8 cellular contexts compared by ENCODE assay signal in the genomic region with DNA sequence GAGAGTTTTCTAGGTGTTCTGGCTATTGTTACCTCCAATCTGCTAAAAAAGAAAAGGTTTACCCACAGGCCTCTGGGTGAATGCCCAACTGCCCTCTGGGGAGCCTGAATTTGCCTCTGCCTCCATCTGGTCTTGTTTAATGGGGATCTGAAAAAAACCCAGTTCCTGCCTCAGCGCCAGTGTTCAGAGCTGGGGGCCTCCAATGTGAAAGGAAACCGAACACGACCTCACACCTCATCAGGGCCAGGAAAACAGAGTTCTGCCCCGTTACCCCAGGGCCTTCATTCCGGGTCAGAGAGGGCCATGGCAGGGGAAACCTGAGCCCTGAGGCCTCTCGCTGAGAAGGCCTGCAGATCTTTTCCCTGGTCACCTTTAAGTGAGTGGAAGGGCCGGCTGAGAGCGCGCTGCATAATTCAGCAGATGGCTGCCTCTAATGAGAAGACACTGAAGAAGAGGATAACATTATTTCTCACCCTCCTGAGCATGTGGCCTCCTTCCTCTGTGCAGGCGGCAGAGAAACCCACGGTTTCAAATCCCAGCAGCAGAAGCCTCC. TPM values are rescaled to one million over a fixed set of nuclear protein-coding genes. Genes with fewer than 3 reads are reported as not detected.
DNase-seq lines count a peak whose midpoint lies in the region; ATAC-seq and TF ChIP-seq lines count a peak whose summit lies in the region.

No MANE protein-coding gene starts in this region.

- H3K27me3 Mint-ChIP-seq in T-helper 17 cell (no peaks in the 10 kb centered on the region), type B pancreatic cell (no peaks in the 10 kb centered on the region)

- TF ChIP-seq CTCF in hepatocyte (IDR thresholded peaks at IDR 0.05; ENCODE audit: poor library complexity) (no peak), type B pancreatic cell (conservative IDR thresholded peaks at IDR 0.05) (no peak)

- no peaks in the 10 kb centered on the region for H4K20me1 ChIP-seq in hepatocyte (ENCODE audit: insufficient read depth, poor library complexity, severe bottlenecking)

- H3K27ac ChIP-seq in hepatocyte: peak overlapping the region; percentile 77

- 58% methylated on average over 11 of the region's 11 CpGs for WGBS in hepatocyte (ENCODE audit: low lambda C conversion rate, missing lambda C conversion rate)

- H3K36me3 Mint-ChIP-seq in T-helper 17 cell (ENCODE audit: low read depth) (no peaks in the 10 kb centered on the region), type B pancreatic cell (no peaks in the 10 kb centered on the region)

- no peak for DNase-seq in T-helper 17 cell
- DNase-seq in hepatocyte (ENCODE audit: low spot score): no peak
- DNase-seq in type B pancreatic cell (ENCODE audit: extremely low spot score, unreplicated experiment): no peak
- DNase-seq in activated effector memory CD4-positive, alpha-beta T cell treated with anti-CD3 and anti-CD28 coated beads, Interleukin-2, amount 50 U/mL, for 16 hours: no peak
- DNase-seq in NCI-H2029 (lab: John Stamatoyannopoulos, UW): no peak
- DNase-seq in NCI-H1930 (lab: John Stamatoyannopoulos, UW): no peak

- H2AFZ ChIP-seq in hepatocyte: no peak overlapping the region

- no peaks in the 10 kb centered on the region for H3K27me3 ChIP-seq in hepatocyte

- peaks cover 36% of the 10 kb centered on the region for H3K4me1 Mint-ChIP-seq in T-helper 17 cell
- H3K4me1 Mint-ChIP-seq in type B pancreatic cell (ENCODE audit: unreplicated experiment): peaks cover 21% of the 10 kb centered on the region

- H3K79me2 ChIP-seq in hepatocyte: peaks cover 40% of the 10 kb centered on the region

- H3K4me2 ChIP-seq in hepatocyte: peak overlapping the region; percentile 28

- H3K9me3 ChIP-seq in T-helper 17 cell (ENCODE audit: control insufficient read depth, low read length, poor library complexity, severe bottlenecking) (no peaks in the 10 kb centered on the region), hepatocyte (ENCODE audit: low read depth) (no peaks in the 10 kb centered on the region)

- no peaks in the 10 kb centered on the region for H3K9me3 Mint-ChIP-seq in type B pancreatic cell

- no peaks in the 10 kb centered on the region for H3K4me1 ChIP-seq in hepatocyte (ENCODE audit: insufficient read depth)

- peak overlapping the region; percentile 98 for H3K27ac Mint-ChIP-seq in T-helper 17 cell
- H3K27ac Mint-ChIP-seq in type B pancreatic cell: peak overlapping the region; percentile 73

- H3K4me3 Mint-ChIP-seq in T-helper 17 cell: peak overlapping the region; percentile 86
- peak overlapping the region; percentile 59 for H3K4me3 Mint-ChIP-seq in type B pancreatic cell

- ATAC-seq in GM18511 (IDR thresholded peaks at IDR 0.05; ENCODE audit: unreplicated experiment) (peak; percentile 52), HG02678 (IDR thresholded peaks at IDR 0.05; ENCODE audit: unreplicated experiment) (peak; percentile 41), T-helper 17 cell (no peak)

- H3K4me3 ChIP-seq in hepatocyte: no peak overlapping the region

- H3K9me2 ChIP-seq in hepatocyte (replicated peaks; ENCODE audit: insufficient read depth): no peaks in the 10 kb centered on the region

- no peaks in the 10 kb centered on the region for H3K36me3 ChIP-seq in hepatocyte (replicated peaks; ENCODE audit: insufficient read depth, low read depth)

RNA-seq across cellular contexts. Expression of a gene that starts 6.8 kb away (rescaled TPM):
- 100 to 1,000 TPM; 150 to 163 TPM for total RNA-seq in T-helper 17 cell
- 24.7 and 31.4 TPM in 2 replicates for total RNA-seq in hepatocyte
- 21.3 and 25.3 TPM in 2 replicates for polyA plus RNA-seq in hepatocyte
- total RNA-seq in type B pancreatic cell (ENCODE audit: low replicate concordance): 15.8 and 70.2 TPM in 2 replicates
